13 cellular contexts compared by ENCODE assay signal in the genomic region with DNA sequence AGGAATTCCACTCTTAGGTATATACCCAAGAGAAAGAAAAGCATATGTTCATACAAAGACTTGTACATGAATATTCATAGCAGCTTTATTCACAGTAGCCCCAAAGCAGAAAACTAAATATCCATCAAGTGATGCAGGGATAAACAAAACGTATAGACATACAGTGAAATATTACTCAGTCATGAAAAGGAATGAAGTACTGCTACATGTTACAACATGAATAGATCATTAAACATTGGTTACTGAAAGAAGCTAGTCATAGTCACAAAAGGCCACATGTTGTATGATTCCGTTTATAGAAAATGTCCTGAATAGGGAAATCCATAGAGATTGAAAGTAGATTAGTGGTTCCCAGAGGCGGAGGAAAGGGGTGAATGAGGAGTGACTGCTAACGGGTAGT. TPM values are rescaled to one million over a fixed set of nuclear protein-coding genes. Genes with fewer than 3 reads are reported as not detected.
DNase-seq lines count a peak whose midpoint lies in the region; ATAC-seq and TF ChIP-seq lines count a peak whose summit lies in the region.
"Had no signal": no experiment of that assay in that cellular context is flagged by ENCODE, and none has a peak within 500 bp of the region (broad histone marks: within the 10 kb centered on the region; RNA-seq: fewer than 3 reads in every experiment).

No MANE protein-coding gene starts in this region.

- no peaks in the 10 kb centered on the region for H3K36me3 ChIP-seq in left lung
- no peaks in the 10 kb centered on the region for H3K36me3 ChIP-seq in suprapubic skin
- H3K36me3 ChIP-seq in OCI-LY7 (ENCODE audit: insufficient read depth, low read length) = no peaks in the 10 kb centered on the region

- 63% methylated on average over 4 of the region's 4 CpGs for WGBS in suprapubic skin

- peaks cover 52% of the 10 kb centered on the region for H3K27me3 Mint-ChIP-seq in activated T-cell treated with anti-CD3 and anti-CD28 coated beads, Interleukin-2, amount 50 U/mL, for 24 hours
- peaks cover 46% of the 10 kb centered on the region for H3K27me3 Mint-ChIP-seq in activated T-helper 2 cell treated with anti-CD3 and anti-CD28 coated beads, Interferon-gamma antibody, Interleukin-2, Interleukin-4, amounts not matched to agents 10 μg/mL and 5 μg/mL and 100 μg/mL, durations not matched to agents 14 hours and 24 hours and 36 hours (ENCODE audit: low read depth)

- no peaks in the 10 kb centered on the region for H4K20me1 ChIP-seq in OCI-LY7 (ENCODE audit: insufficient read depth, low read length)

- no peak for TF ChIP-seq POLR2A in suprapubic skin (IDR thresholded peaks at IDR 0.05)

- no peak for TF ChIP-seq EP300 in suprapubic skin (IDR thresholded peaks at IDR 0.05)

- H3K9me2 ChIP-seq in OCI-LY7 (ENCODE audit: insufficient read depth, low read length) = no peaks in the 10 kb centered on the region

- TF ChIP-seq CTCF in left lung (IDR thresholded peaks at IDR 0.05) (no peak), suprapubic skin (IDR thresholded peaks at IDR 0.05) (no peak), OCI-LY7 (conservative IDR thresholded peaks at IDR 0.05; ENCODE audit: low read length) (no peak)

- H3K4me1 Mint-ChIP-seq in activated T-cell treated with anti-CD3 and anti-CD28 coated beads, Interleukin-2, amount 50 U/mL, for 24 hours (ENCODE audit: low read depth) = peaks cover 6% of the 10 kb centered on the region
- peaks cover 5% of the 10 kb centered on the region for H3K4me1 Mint-ChIP-seq in activated T-helper 2 cell treated with anti-CD3 and anti-CD28 coated beads, Interferon-gamma antibody, Interleukin-2, Interleukin-4, amounts not matched to agents 10 μg/mL and 5 μg/mL and 100 μg/mL, durations not matched to agents 14 hours and 24 hours and 36 hours (ENCODE audit: low read depth)

- DNase-seq in activated T-cell treated with anti-CD3 and anti-CD28 coated beads, Interleukin-2, amount 50 U/mL, for 24 hours = no peak
- DNase-seq in activated T-cell treated with anti-CD3 and anti-CD28 coated beads, Interleukin-2, amount 50 U/mL, for 48 hours = no peak
- DNase-seq in activated T-helper 2 cell treated with anti-CD3 and anti-CD28 coated beads, Interferon-gamma antibody, Interleukin-2, Interleukin-4, amounts not matched to agents 10 μg/mL and 5 μg/mL and 100 μg/mL, durations not matched to agents 14 hours and 24 hours and 36 hours (ENCODE audit: low spot score) = no peak
- DNase-seq in left lung = no peak
- DNase-seq in suprapubic skin (ENCODE audit: low spot score in 2 of 2) = no peak
- no peak for DNase-seq in occipital lobe (lab: John Stamatoyannopoulos, UW)
- DNase-seq in OCI-LY7 (ENCODE audit: low spot score) = no peak
- DNase-seq in NCI-H526 treated with DMSO at 0.1 percent for 48 hours (lab: John Stamatoyannopoulos, UW) = no peak
- DNase-seq: activated gamma-delta T cell; islet precursor cell; NCI-H2171 treated with DMSO at 0.1 percent for 48 hours; stimulated activated CD8-positive, alpha-beta memory T cell treated with anti-CD3 and anti-CD28 coated beads, Interleukin-4, amount 100 ng/mL, for 48 hours had no signal

- no peak overlapping the region for H2AFZ ChIP-seq in OCI-LY7 (ENCODE audit: low read length)

- H3K4me3 ChIP-seq in left lung (peak overlapping the region; percentile 65 to 67), suprapubic skin (peak overlapping the region; percentile 73), OCI-LY7 (ENCODE audit: low read depth, low read length, poor library complexity, severe bottlenecking) (no peak overlapping the region)

- H3K79me2 ChIP-seq in OCI-LY7 (ENCODE audit: insufficient read depth, low read depth, low read length) = no peaks in the 10 kb centered on the region

- no peak overlapping the region for H3K4me2 ChIP-seq in OCI-LY7 (ENCODE audit: low read length)

- CTCF ChIA-PET in OCI-LY7 (lab: Charles Lee; ENCODE audit: unreplicated experiment) = interaction anchor here (0.6 kb wide), 1 partner anchor 138 kb away, joined by 3 read pairs; no protein-coding TSS in a partner anchor

- POLR2A ChIA-PET in OCI-LY7 (lab: Charles Lee) = interaction anchor here (0.6 kb wide), 1 partner anchor 38 kb away, joined by 3 read pairs; no protein-coding TSS in a partner anchor

- peaks cover 1% of the 10 kb centered on the region for H3K36me3 Mint-ChIP-seq in activated T-cell treated with anti-CD3 and anti-CD28 coated beads, Interleukin-2, amount 50 U/mL, for 24 hours (ENCODE audit: low read depth)
- H3K36me3 Mint-ChIP-seq in activated T-helper 2 cell treated with anti-CD3 and anti-CD28 coated beads, Interferon-gamma antibody, Interleukin-2, Interleukin-4, amounts not matched to agents 10 μg/mL and 5 μg/mL and 100 μg/mL, durations not matched to agents 14 hours and 24 hours and 36 hours (ENCODE audit: low read depth) = peaks cover 3% of the 10 kb centered on the region

- peak overlapping the region; percentile 48 for H3K4me3 Mint-ChIP-seq in activated T-cell treated with anti-CD3 and anti-CD28 coated beads, Interleukin-2, amount 50 U/mL, for 24 hours
- H3K4me3 Mint-ChIP-seq in activated T-helper 2 cell treated with anti-CD3 and anti-CD28 coated beads, Interferon-gamma antibody, Interleukin-2, Interleukin-4, amounts not matched to agents 10 μg/mL and 5 μg/mL and 100 μg/mL, durations not matched to agents 14 hours and 24 hours and 36 hours (ENCODE audit: low read depth) = peak overlapping the region; percentile 78

- no peak for ATAC-seq in left lung

- H3K9me3 Mint-ChIP-seq in activated T-cell treated with anti-CD3 and anti-CD28 coated beads, Interleukin-2, amount 50 U/mL, for 24 hours = peaks cover 2% of the 10 kb centered on the region
- H3K9me3 Mint-ChIP-seq in activated T-helper 2 cell treated with anti-CD3 and anti-CD28 coated beads, Interferon-gamma antibody, Interleukin-2, Interleukin-4, amounts not matched to agents 10 μg/mL and 5 μg/mL and 100 μg/mL, durations not matched to agents 14 hours and 24 hours and 36 hours = peaks cover 3% of the 10 kb centered on the region

- intact Hi-C loops in activated T-helper 2 cell treated with anti-CD3 and anti-CD28 coated beads, Interferon-gamma antibody, Interleukin-2, Interleukin-4, amounts not matched to agents 10 μg/mL and 5 μg/mL and 100 μg/mL, durations not matched to agents 14 hours and 24 hours and 36 hours (cut with micrococcal nuclease) = no loop called here
- intact Hi-C loops in left lung (cut with DNase I) (loop anchor here in 1 of 2 donors (10.0 kb wide), 1 partner anchor 68 kb away; no protein-coding TSS in a partner anchor), OCI-LY7 (cut with micrococcal nuclease; ENCODE audit: unreplicated experiment) (no loop called here)

- no TSS peak for BruUV-seq in OCI-LY7 (replicated peaks; lab: Mats Ljungman, UMichigan)

- peak overlapping the region; percentile 90 to 93 for H3K27ac ChIP-seq in left lung
- no peak overlapping the region for H3K27ac ChIP-seq in suprapubic skin
- no peak overlapping the region for H3K27ac ChIP-seq in OCI-LY7 (ENCODE audit: low read depth, low read length, poor library complexity, severe bottlenecking)

- H3K27me3 ChIP-seq in left lung = peaks cover 0 to 25% of the 10 kb centered on the region in 2 donors
- H3K27me3 ChIP-seq in suprapubic skin = no peaks in the 10 kb centered on the region

- H3K9me3 ChIP-seq in left lung = no peaks in the 10 kb centered on the region
- H3K9me3 ChIP-seq in suprapubic skin = no peaks in the 10 kb centered on the region
- H3K9me3 ChIP-seq in OCI-LY7 (ENCODE audit: low read length) = no peaks in the 10 kb centered on the region

- H3K27ac Mint-ChIP-seq in activated T-cell treated with anti-CD3 and anti-CD28 coated beads, Interleukin-2, amount 50 U/mL, for 24 hours = no peak overlapping the region
- H3K27ac Mint-ChIP-seq in activated T-helper 2 cell treated with anti-CD3 and anti-CD28 coated beads, Interferon-gamma antibody, Interleukin-2, Interleukin-4, amounts not matched to agents 10 μg/mL and 5 μg/mL and 100 μg/mL, durations not matched to agents 14 hours and 24 hours and 36 hours = no peak overlapping the region

- peaks cover 9 to 25% of the 10 kb centered on the region in 2 donors for H3K4me1 ChIP-seq in left lung
- H3K4me1 ChIP-seq in suprapubic skin = peaks cover 34% of the 10 kb centered on the region
- H3K4me1 ChIP-seq in OCI-LY7 (ENCODE audit: insufficient read depth, low read length, poor library complexity, severe bottlenecking) = no peaks in the 10 kb centered on the region

RNA-seq across cellular contexts. Expression of a gene that starts 1.3 kb away (rescaled TPM):
- total RNA-seq in activated T-helper 2 cell treated with anti-CD3 and anti-CD28 coated beads, Interferon-gamma antibody, Interleukin-2, Interleukin-4, amounts not matched to agents 10 μg/mL and 5 μg/mL and 100 μg/mL, durations not matched to agents 14 hours and 24 hours and 36 hours = not detected in 2 replicates
- total RNA-seq in left lung (10 to 100 TPM; 41.0 to 48.0 TPM), suprapubic skin (10 to 100 TPM; 10.1 to 39.8 (median 20.1) TPM), occipital lobe (53.3 TPM), OCI-LY7 (2022) (not detected in 2 replicates)
- not detected in 2 replicates for total RNA-seq in OCI-LY7 (2014; rRNA removed; shearing (Covaris generic))
- total RNA-seq: T-helper 1 cell treated with Interleukin-12 subunit alpha and Interleukin-12 subunit beta and Interleukin-4 antibody, amounts not matched to agents 30 ng/mL and 1 ng/mL, for 36 hours had no signal

RNA-seq across cellular contexts. Expression of a gene that starts 17.4 kb away (rescaled TPM):
- 0.30 TPM in 1 of 2 replicates, not detected in the other for total RNA-seq in activated T-helper 2 cell treated with anti-CD3 and anti-CD28 coated beads, Interferon-gamma antibody, Interleukin-2, Interleukin-4, amounts not matched to agents 10 μg/mL and 5 μg/mL and 100 μg/mL, durations not matched to agents 14 hours and 24 hours and 36 hours
- total RNA-seq in left lung = 1 to 10 TPM in 1 of 2 donors, not detected in 1; 1.8 TPM
- total RNA-seq in suprapubic skin = under 1 TPM in 1 of 4 donors, not detected in 3; 0.38 TPM
- total RNA-seq in occipital lobe = 2.3 TPM
- total RNA-seq in OCI-LY7 (2014; rRNA removed; shearing (Covaris generic)) = 0.54 TPM in 1 of 2 replicates, not detected in the other
- total RNA-seq in OCI-LY7 (2022) = not detected in 2 replicates
- total RNA-seq: T-helper 1 cell treated with Interleukin-12 subunit alpha and Interleukin-12 subunit beta and Interleukin-4 antibody, amounts not matched to agents 30 ng/mL and 1 ng/mL, for 36 hours had no signal

Comparison
In these comparisons a context has a peak if more than half of its experiments do, and no peak if none do; other contexts are left out.
1. H3K27ac ChIP-seq: peak in left lung (2 of 2); none in suprapubic skin (single experiment) and OCI-LY7 (single experiment).
2. RNA of a gene that starts 1.3 kb away (total RNA-seq): 53.3 TPM in occipital lobe (single experiment), 41.0 to 48.0 TPM in left lung and 10.1 to 39.8 TPM in suprapubic skin; not detected in activated T-helper 2 cell treated with anti-CD3 and anti-CD28 coated beads, Interferon-gamma antibody, Interleukin-2, Interleukin-4, amounts not matched to agents 10 μg/mL and 5 μg/mL and 100 μg/mL, durations not matched to agents 14 hours and 24 hours and 36 hours and not detected in OCI-LY7; every median in the first group is over 4 times any median in the second.